8 cellular contexts compared by ENCODE assay signal in the genomic region with DNA sequence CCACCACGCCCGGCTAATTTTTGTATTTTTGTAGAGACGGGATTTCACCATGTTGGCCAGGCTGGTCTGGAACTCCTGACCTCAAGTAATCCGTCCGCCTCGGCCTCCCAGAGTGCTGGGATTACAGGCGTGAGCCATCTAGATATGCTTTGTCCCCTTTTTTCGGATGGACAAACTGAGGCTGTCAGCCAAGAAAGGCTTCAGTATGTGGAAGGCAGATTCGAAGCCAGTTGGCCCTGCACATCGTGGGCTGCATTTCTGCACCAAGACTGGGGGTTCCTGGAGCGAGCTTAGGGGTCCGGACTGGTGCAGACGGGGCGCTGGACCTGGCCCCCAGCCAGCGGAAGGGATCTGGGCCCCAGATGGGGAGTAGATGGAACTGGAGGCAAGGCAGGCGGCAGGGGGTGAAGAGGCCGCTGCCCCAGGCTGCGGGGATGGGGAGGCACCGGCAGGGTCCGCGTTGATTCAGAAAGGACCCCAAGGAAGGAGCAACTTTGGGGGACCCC. TPM values are rescaled to one million over a fixed set of nuclear protein-coding genes. Genes with fewer than 3 reads are reported as not detected.
A peak's percentile ranks its signal among the peaks of the same experiment; 100 is the strongest.
DNase-seq lines count a peak whose midpoint lies in the region; ATAC-seq and TF ChIP-seq lines count a peak whose summit lies in the region.

No MANE protein-coding gene starts in this region.

- ATAC-seq in DND-41 (ENCODE audit: insufficient read depth, low read depth) (no peak; the same call in 2 of the 3 replicates), GM18870 (IDR thresholded peaks at IDR 0.05; ENCODE audit: unreplicated experiment) (no peak), GM21367 (IDR thresholded peaks at IDR 0.05; ENCODE audit: unreplicated experiment) (no peak), left lobe of liver (no peak)

- peaks cover 43% of the 10 kb centered on the region for H3K4me1 ChIP-seq in DND-41 (ENCODE audit: insufficient read depth, low read length)
- peaks cover 10% of the 10 kb centered on the region for H3K4me1 ChIP-seq in colonic mucosa
- peaks cover 26% of the 10 kb centered on the region for H3K4me1 ChIP-seq in neural progenitor cell

- intact Hi-C loops in colonic mucosa (cut with DNase I) = no loop called here

- H4K20me1 ChIP-seq in DND-41 (ENCODE audit: insufficient read depth, low read length) (no peaks in the 10 kb centered on the region), neural progenitor cell (ENCODE audit: low read depth) (no peaks in the 10 kb centered on the region)

- H3K4me3 ChIP-seq in DND-41 (ENCODE audit: low read depth in 1 of 2, low read length in 2 of 2) = peak overlapping the region in 1 of 2 experiments; percentile 77; a peak in 1 of 4 replicates
- peak overlapping the region; percentile 41 for H3K4me3 ChIP-seq in HL-60 (replicated peaks; ENCODE audit: insufficient read depth, low read length)
- peak overlapping the region; percentile 48 for H3K4me3 ChIP-seq in colonic mucosa
- H3K4me3 ChIP-seq in neural progenitor cell = peak overlapping the region; percentile 55

- H3K79me2 ChIP-seq in DND-41 (ENCODE audit: insufficient read depth, low read length) (no peaks in the 10 kb centered on the region), neural progenitor cell (ENCODE audit: low read depth) (no peaks in the 10 kb centered on the region)

- H3K27ac Mint-ChIP-seq in neural progenitor cell = peak overlapping the region; percentile 60

- TF ChIP-seq CTCF in DND-41 (IDR thresholded peaks at IDR 0.05; ENCODE audit: borderline replicate concordance, extremely low read depth, low read length, poor library complexity, severe bottlenecking) (no peak), HL-60 (IDR thresholded peaks at IDR 0.05; ENCODE audit: insufficient read depth, low read length) (no peak), colonic mucosa (IDR thresholded peaks at IDR 0.05) (no peak), neural progenitor cell (IDR thresholded peaks at IDR 0.05) (no peak)

- H3K27me3 ChIP-seq in DND-41 (ENCODE audit: insufficient read depth, low read length, poor library complexity) = no peaks in the 10 kb centered on the region
- H3K27me3 ChIP-seq in HL-60 (ENCODE audit: insufficient read depth, poor library complexity, severe bottlenecking) = no peaks in the 10 kb centered on the region
- H3K27me3 ChIP-seq in colonic mucosa = no peaks in the 10 kb centered on the region
- no peaks in the 10 kb centered on the region for H3K27me3 ChIP-seq in neural progenitor cell

- peaks cover 4% of the 10 kb centered on the region for H3K9me3 Mint-ChIP-seq in neural progenitor cell

- H2AFZ ChIP-seq in DND-41 (ENCODE audit: low read depth, low read length) = no peak overlapping the region
- H2AFZ ChIP-seq in neural progenitor cell (replicated peaks) = peak overlapping the region; percentile 38

- H3K9me3 ChIP-seq in DND-41 (ENCODE audit: insufficient read depth, low read length, severe bottlenecking) (no peaks in the 10 kb centered on the region), colonic mucosa (no peaks in the 10 kb centered on the region), neural progenitor cell (ENCODE audit: low read depth) (no peaks in the 10 kb centered on the region)

- DNase-seq in DND-41 = peak; percentile 39
- no peak for DNase-seq in HL-60 (ENCODE audit: low read depth in 1 of 2, low spot score in 1 of 2)
- DNase-seq in colonic mucosa = no peak
- no peak for DNase-seq in neural progenitor cell (ENCODE audit: low spot score)
- no peak for DNase-seq in kidney tubule cell (ENCODE audit: low spot score)
- DNase-seq in left lobe of liver (ENCODE audit: low spot score) = no peak

- H3K9ac ChIP-seq in DND-41 (ENCODE audit: low read depth, low read length) (peak overlapping the region; percentile 78), colonic mucosa (ENCODE audit: low read depth in 2 of 2, low read length in 2 of 2) (peak overlapping the region; percentile 52 to 75), neural progenitor cell (no peak overlapping the region)

- H3K27ac ChIP-seq in DND-41 (ENCODE audit: low read length) (peak overlapping the region; percentile 78), HL-60 (replicated peaks) (peak overlapping the region; percentile 96), colonic mucosa (peak overlapping the region; percentile 86), neural progenitor cell (no peak overlapping the region)

- peaks cover 15% of the 10 kb centered on the region for H3K27me3 Mint-ChIP-seq in neural progenitor cell (ENCODE audit: insufficient read depth, low read depth)

- peaks cover 78% of the 10 kb centered on the region for H3F3A ChIP-seq in neural progenitor cell (ENCODE audit: low read depth)

- H3K4me3 Mint-ChIP-seq in neural progenitor cell = peak overlapping the region; percentile 67

- H3K4me2 ChIP-seq in DND-41 (ENCODE audit: insufficient read depth, low read length) = peak overlapping the region; percentile 96
- peak overlapping the region; percentile 77 for H3K4me2 ChIP-seq in neural progenitor cell

- H3K36me3 ChIP-seq in DND-41 (ENCODE audit: insufficient read depth, low read length) (no peaks in the 10 kb centered on the region), colonic mucosa (no peaks in the 10 kb centered on the region), neural progenitor cell (no peaks in the 10 kb centered on the region)

- peaks cover 55% of the 10 kb centered on the region for H3K4me1 Mint-ChIP-seq in neural progenitor cell

- H3K36me3 Mint-ChIP-seq in neural progenitor cell = no peaks in the 10 kb centered on the region

RNA-seq across cellular contexts. Expression of a gene that starts 9.7 kb away (rescaled TPM):
- total RNA-seq in colonic mucosa (100 to 1,000 TPM; 177 to 418 TPM), neural progenitor cell (ENCODE audit: low replicate concordance) (51.7 and 107 TPM in 2 replicates), left lobe of liver (47.4 TPM)

RNA-seq across cellular contexts. Expression of a gene that starts 16.8 kb away (rescaled TPM):
- total RNA-seq in colonic mucosa (1 to 10 TPM; 1.7 to 3.0 TPM), neural progenitor cell (ENCODE audit: low replicate concordance) (0.11 and 1.4 TPM in 2 replicates), left lobe of liver (2.8 TPM)

RNA-seq across cellular contexts. Expression of a gene that starts 31.8 kb away (rescaled TPM):
- 100 to 1,000 TPM; 128 to 308 TPM for total RNA-seq in colonic mucosa
- total RNA-seq in neural progenitor cell (ENCODE audit: low replicate concordance) = 440 and 768 TPM in 2 replicates
- total RNA-seq in left lobe of liver = 53.3 TPM

RNA-seq across cellular contexts. Expression of a gene that starts 49.3 kb away (rescaled TPM):
- 10 to 100 TPM; 62.6 to 99.0 TPM for total RNA-seq in colonic mucosa
- 2.1 and 5.7 TPM in 2 replicates for total RNA-seq in neural progenitor cell (ENCODE audit: low replicate concordance)
- 62.4 TPM for total RNA-seq in left lobe of liver
